Comparison of ENCODE assay signal across 2 cellular contexts in the genomic region with DNA sequence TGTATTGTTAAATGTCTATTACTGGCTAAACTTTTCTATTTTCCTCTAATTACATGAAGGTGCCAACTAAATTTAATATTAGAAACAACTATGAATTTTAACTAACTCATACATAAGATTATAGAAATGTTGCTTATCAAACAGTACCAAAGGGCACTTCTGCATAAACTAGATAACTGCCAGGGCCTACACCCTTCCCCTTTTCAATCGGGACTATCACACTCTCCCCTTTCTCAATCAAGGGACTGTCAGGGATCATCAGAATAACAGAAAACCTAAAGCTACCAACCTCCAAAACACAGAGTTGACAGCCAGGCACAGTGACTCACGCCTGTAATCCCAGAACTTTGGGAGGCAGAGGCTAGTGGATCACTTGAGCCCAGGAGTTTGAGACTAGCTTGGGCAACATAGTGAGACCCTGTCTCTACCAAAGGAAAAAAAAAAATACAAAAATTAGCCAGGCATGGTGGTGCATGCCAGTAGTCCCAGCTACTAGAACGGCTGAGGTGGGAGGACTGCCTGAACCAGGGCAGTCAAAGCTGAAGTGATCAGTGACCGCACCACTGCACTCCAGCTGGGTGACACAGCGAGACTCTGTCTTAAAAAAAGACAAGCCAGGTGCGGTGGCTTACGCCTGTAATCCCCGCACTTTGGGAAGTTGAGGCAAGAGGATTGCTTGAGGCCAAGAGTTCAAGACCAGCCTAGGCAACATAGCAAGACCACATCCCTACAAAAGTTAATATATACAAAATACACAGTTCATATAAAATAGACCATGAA.
A peak's percentile ranks its signal among the peaks of the same experiment; 100 is the strongest.
TF ChIP-seq lines count a peak whose summit lies in the region.

No MANE protein-coding gene starts in this region.

TF ChIP-seq in GM12891, 5 proteins besides CTCF, POLR2A, EP300 and RAD21 (continued from another document):
- TF ChIP-seq TAF1 (IDR thresholded peaks at IDR 0.05; ENCODE audit: low read depth, low read length), result no peak

TF ChIP-seq in K562, 482 proteins besides CTCF, POLR2A, EP300 and RAD21 (continued from another document):
- TF ChIP-seq, protein P1, sequence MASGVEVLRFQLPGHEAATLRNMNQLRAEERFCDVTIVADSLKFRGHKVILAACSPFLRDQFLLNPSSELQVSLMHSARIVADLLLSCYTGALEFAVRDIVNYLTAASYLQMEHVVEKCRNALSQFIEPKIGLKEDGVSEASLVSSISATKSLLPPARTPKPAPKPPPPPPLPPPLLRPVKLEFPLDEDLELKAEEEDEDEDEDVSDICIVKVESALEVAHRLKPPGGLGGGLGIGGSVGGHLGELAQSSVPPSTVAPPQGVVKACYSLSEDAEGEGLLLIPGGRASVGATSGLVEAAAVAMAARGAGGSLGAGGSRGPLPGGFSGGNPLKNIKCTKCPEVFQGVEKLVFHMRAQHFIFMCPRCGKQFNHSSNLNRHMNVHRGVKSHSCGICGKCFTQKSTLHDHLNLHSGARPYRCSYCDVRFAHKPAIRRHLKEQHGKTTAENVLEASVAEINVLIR (CRISPR knock-in tag; IDR thresholded peaks at IDR 0.05), result no peak
- TF ChIP-seq TAF7 (tag; IDR thresholded peaks at IDR 0.05) (no peak), ILK (tag; IDR thresholded peaks at IDR 0.05; ENCODE audit: borderline replicate concordance, low read depth) (no peak), KDM2B (CRISPR knock-in tag; IDR thresholded peaks at IDR 0.05) (no peak), NCOR1 (IDR thresholded peaks at IDR 0.05) (peak; percentile 18; the same call in 1 of the 2 replicates), NFATC3 (IDR thresholded peaks at IDR 0.05) (no peak), HIVEP1 (CRISPR knock-in tag; IDR thresholded peaks at IDR 0.05) (no peak), SPI1 (IDR thresholded peaks at IDR 0.05; ENCODE audit: borderline replicate concordance, low read depth, low read length) (peak; percentile 62; the same call in 1 of the 2 replicates), EHMT2 (IDR thresholded peaks at IDR 0.05) (no peak), ARID1B (IDR thresholded peaks at IDR 0.05) (peak; percentile 48), KDM1A (IDR thresholded peaks at IDR 0.05) (peak in 1 of 2 experiments; percentile 42; a peak in 1 of 4 replicates), RCOR1 (IDR thresholded peaks at IDR 0.05; ENCODE audit: borderline replicate concordance in 1 of 2, low read depth in 2 of 2, low read length in 2 of 2) (0 out of 4 replicates have a peak, but pooled peaks of 1 of the 2 experiments have one; percentile 41), SETDB1 (IDR thresholded peaks at IDR 0.05; ENCODE audit: low read length) (no peak), HOXB6 (CRISPR knock-in tag; IDR thresholded peaks at IDR 0.05; ENCODE audit: borderline replicate concordance) (no peak), TCF3 (CRISPR knock-in tag; IDR thresholded peaks at IDR 0.05) (peak; percentile 47), TEAD4 (IDR thresholded peaks at IDR 0.05; ENCODE audit: low read length) (peak; percentile 40; the same call in 1 of the 2 replicates), TEAD4 (CRISPR knock-in tag; IDR thresholded peaks at IDR 0.05; ENCODE audit: borderline replicate concordance) (no peak), LEF1 (IDR thresholded peaks at IDR 0.05) (no peak), NFIC (IDR thresholded peaks at IDR 0.05) (0 out of 2 replicates have a peak, but pooled peaks have one; percentile 5), TAF1 (IDR thresholded peaks at IDR 0.05; ENCODE audit: control insufficient read depth, extremely low read depth, insufficient read depth, low read length, severe bottlenecking) (no peak), NR4A1 (CRISPR knock-in tag; IDR thresholded peaks at IDR 0.05) (no peak), NR4A1 (tag; IDR thresholded peaks at IDR 0.05) (no peak), EWSR1 (IDR thresholded peaks at IDR 0.05; ENCODE audit: borderline replicate concordance, low read depth, partially characterized antibody) (no peak), ZNF77 (CRISPR knock-in tag; IDR thresholded peaks at IDR 0.05) (no peak), CBFA2T3 (IDR thresholded peaks at IDR 0.05) (peak; percentile 65), LARP7 (IDR thresholded peaks at IDR 0.05) (no peak), PHF21A (IDR thresholded peaks at IDR 0.05; ENCODE audit: borderline replicate concordance, low read depth) (peak; percentile 84), NRF1 (conservative IDR thresholded peaks at IDR 0.05 in 1 of 2, IDR thresholded peaks at IDR 0.05 in 1 of 2) (no peak), BMI1 (IDR thresholded peaks at IDR 0.05; ENCODE audit: low read length) (no peak), CCNT2 (IDR thresholded peaks at IDR 0.05; ENCODE audit: borderline replicate concordance, extremely low read depth, insufficient read length, low read depth, low read length) (no peak)
- TF ChIP-seq, protein P2, sequence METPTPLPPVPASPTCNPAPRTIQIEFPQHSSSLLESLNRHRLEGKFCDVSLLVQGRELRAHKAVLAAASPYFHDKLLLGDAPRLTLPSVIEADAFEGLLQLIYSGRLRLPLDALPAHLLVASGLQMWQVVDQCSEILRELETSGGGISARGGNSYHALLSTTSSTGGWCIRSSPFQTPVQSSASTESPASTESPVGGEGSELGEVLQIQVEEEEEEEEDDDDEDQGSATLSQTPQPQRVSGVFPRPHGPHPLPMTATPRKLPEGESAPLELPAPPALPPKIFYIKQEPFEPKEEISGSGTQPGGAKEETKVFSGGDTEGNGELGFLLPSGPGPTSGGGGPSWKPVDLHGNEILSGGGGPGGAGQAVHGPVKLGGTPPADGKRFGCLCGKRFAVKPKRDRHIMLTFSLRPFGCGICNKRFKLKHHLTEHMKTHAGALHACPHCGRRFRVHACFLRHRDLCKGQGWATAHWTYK (CRISPR knock-in tag; IDR thresholded peaks at IDR 0.05), result no peak
- TF ChIP-seq, protein P3, sequence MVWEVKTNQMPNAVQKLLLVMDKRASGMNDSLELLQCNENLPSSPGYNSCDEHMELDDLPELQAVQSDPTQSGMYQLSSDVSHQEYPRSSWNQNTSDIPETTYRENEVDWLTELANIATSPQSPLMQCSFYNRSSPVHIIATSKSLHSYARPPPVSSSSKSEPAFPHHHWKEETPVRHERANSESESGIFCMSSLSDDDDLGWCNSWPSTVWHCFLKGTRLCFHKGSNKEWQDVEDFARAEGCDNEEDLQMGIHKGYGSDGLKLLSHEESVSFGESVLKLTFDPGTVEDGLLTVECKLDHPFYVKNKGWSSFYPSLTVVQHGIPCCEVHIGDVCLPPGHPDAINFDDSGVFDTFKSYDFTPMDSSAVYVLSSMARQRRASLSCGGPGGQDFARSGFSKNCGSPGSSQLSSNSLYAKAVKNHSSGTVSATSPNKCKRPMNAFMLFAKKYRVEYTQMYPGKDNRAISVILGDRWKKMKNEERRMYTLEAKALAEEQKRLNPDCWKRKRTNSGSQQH (CRISPR knock-in tag; IDR thresholded peaks at IDR 0.05), result no peak
- TF ChIP-seq, protein P4, sequence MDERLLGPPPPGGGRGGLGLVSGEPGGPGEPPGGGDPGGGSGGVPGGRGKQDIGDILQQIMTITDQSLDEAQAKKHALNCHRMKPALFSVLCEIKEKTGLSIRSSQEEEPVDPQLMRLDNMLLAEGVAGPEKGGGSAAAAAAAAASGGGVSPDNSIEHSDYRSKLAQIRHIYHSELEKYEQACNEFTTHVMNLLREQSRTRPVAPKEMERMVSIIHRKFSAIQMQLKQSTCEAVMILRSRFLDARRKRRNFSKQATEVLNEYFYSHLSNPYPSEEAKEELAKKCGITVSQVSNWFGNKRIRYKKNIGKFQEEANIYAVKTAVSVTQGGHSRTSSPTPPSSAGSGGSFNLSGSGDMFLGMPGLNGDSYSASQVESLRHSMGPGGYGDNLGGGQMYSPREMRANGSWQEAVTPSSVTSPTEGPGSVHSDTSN (CRISPR knock-in tag; IDR thresholded peaks at IDR 0.05; ENCODE audit: low read depth), result no peak
- TF ChIP-seq, protein P4 (tag; conservative IDR thresholded peaks at IDR 0.05; ENCODE audit: low read depth), result no peak
- TF ChIP-seq, protein P5, sequence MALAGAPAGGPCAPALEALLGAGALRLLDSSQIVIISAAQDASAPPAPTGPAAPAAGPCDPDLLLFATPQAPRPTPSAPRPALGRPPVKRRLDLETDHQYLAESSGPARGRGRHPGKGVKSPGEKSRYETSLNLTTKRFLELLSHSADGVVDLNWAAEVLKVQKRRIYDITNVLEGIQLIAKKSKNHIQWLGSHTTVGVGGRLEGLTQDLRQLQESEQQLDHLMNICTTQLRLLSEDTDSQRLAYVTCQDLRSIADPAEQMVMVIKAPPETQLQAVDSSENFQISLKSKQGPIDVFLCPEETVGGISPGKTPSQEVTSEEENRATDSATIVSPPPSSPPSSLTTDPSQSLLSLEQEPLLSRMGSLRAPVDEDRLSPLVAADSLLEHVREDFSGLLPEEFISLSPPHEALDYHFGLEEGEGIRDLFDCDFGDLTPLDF (CRISPR knock-in tag; IDR thresholded peaks at IDR 0.05), result no peak
- TF ChIP-seq, protein P6, sequence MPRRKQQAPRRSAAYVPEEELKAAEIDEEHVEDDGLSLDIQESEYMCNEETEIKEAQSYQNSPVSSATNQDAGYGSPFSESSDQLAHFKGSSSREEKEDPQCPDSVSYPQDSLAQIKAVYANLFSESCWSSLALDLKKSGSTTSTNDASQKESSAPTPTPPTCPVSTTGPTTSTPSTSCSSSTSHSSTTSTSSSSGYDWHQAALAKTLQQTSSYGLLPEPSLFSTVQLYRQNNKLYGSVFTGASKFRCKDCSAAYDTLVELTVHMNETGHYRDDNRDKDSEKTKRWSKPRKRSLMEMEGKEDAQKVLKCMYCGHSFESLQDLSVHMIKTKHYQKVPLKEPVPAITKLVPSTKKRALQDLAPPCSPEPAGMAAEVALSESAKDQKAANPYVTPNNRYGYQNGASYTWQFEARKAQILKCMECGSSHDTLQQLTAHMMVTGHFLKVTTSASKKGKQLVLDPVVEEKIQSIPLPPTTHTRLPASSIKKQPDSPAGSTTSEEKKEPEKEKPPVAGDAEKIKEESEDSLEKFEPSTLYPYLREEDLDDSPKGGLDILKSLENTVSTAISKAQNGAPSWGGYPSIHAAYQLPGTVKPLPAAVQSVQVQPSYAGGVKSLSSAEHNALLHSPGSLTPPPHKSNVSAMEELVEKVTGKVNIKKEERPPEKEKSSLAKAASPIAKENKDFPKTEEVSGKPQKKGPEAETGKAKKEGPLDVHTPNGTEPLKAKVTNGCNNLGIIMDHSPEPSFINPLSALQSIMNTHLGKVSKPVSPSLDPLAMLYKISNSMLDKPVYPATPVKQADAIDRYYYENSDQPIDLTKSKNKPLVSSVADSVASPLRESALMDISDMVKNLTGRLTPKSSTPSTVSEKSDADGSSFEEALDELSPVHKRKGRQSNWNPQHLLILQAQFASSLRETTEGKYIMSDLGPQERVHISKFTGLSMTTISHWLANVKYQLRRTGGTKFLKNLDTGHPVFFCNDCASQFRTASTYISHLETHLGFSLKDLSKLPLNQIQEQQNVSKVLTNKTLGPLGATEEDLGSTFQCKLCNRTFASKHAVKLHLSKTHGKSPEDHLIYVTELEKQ (CRISPR knock-in tag; IDR thresholded peaks at IDR 0.05), result no peak
- TF ChIP-seq, protein P7, sequence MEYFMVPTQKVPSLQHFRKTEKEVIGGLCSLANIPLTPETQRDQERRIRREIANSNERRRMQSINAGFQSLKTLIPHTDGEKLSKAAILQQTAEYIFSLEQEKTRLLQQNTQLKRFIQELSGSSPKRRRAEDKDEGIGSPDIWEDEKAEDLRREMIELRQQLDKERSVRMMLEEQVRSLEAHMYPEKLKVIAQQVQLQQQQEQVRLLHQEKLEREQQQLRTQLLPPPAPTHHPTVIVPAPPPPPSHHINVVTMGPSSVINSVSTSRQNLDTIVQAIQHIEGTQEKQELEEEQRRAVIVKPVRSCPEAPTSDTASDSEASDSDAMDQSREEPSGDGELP (CRISPR knock-in tag; IDR thresholded peaks at IDR 0.05; ENCODE audit: borderline replicate concordance), result no peak
- TF ChIP-seq, protein P8, sequence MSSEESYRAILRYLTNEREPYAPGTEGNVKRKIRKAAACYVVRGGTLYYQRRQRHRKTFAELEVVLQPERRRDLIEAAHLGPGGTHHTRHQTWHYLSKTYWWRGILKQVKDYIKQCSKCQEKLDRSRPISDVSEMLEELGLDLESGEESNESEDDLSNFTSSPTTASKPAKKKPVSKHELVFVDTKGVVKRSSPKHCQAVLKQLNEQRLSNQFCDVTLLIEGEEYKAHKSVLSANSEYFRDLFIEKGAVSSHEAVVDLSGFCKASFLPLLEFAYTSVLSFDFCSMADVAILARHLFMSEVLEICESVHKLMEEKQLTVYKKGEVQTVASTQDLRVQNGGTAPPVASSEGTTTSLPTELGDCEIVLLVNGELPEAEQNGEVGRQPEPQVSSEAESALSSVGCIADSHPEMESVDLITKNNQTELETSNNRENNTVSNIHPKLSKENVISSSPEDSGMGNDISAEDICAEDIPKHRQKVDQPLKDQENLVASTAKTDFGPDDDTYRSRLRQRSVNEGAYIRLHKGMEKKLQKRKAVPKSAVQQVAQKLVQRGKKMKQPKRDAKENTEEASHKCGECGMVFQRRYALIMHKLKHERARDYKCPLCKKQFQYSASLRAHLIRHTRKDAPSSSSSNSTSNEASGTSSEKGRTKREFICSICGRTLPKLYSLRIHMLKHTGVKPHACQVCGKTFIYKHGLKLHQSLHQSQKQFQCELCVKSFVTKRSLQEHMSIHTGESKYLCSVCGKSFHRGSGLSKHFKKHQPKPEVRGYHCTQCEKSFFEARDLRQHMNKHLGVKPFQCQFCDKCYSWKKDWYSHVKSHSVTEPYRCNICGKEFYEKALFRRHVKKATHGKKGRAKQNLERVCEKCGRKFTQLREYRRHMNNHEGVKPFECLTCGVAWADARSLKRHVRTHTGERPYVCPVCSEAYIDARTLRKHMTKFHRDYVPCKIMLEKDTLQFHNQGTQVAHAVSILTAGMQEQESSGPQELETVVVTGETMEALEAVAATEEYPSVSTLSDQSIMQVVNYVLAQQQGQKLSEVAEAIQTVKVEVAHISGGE (CRISPR knock-in tag; IDR thresholded peaks at IDR 0.05), result no peak
- TF ChIP-seq, protein P9, sequence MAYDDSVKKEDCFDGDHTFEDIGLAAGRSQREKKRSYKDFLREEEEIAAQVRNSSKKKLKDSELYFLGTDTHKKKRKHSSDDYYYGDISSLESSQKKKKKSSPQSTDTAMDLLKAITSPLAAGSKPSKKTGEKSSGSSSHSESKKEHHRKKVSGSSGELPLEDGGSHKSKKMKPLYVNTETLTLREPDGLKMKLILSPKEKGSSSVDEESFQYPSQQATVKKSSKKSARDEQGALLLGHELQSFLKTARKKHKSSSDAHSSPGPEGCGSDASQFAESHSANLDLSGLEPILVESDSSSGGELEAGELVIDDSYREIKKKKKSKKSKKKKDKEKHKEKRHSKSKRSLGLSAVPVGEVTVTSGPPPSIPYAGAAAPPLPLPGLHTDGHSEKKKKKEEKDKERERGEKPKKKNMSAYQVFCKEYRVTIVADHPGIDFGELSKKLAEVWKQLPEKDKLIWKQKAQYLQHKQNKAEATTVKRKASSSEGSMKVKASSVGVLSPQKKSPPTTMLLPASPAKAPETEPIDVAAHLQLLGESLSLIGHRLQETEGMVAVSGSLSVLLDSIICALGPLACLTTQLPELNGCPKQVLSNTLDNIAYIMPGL (CRISPR knock-in tag; IDR thresholded peaks at IDR 0.05), result no peak
